15 cellular contexts compared by ENCODE assay signal in genomic region chr7:92808006-92808405, GRCh38. TPM values are rescaled to one million over a fixed set of nuclear protein-coding genes. Genes with fewer than 3 reads are reported as not detected.
A peak's percentile ranks its signal among the peaks of the same experiment; 100 is the strongest.
DNase-seq lines count a peak whose midpoint lies in the region; ATAC-seq, FAIRE-seq and TF ChIP-seq lines count a peak whose summit lies in the region.
"Had no signal": no experiment of that assay in that cellular context is flagged by ENCODE, and none has a peak within 500 bp of the region (broad histone marks: within the 10 kb centered on the region; RNA-seq: fewer than 3 reads in every experiment).

No MANE protein-coding gene starts in this region.

- peak overlapping the region; percentile 3; the same call in 1 of the 2 replicates for H3K4me3 ChIP-seq in OCI-LY3 (ENCODE audit: low read length)
- H3K4me3 ChIP-seq in bronchial epithelial cell (ENCODE audit: low read depth, low read length): no peak overlapping the region
- no peak overlapping the region for H3K4me3 ChIP-seq in smooth muscle cell
- H3K4me3 ChIP-seq: esophagus muscularis mucosa, pancreas, uterus had no signal

- H3K9ac ChIP-seq in OCI-LY3 (ENCODE audit: low read length) (peak overlapping the region; percentile 2; the same call in 1 of the 2 replicates), smooth muscle cell (ENCODE audit: low read depth) (no peak overlapping the region)

- H3K4me1 ChIP-seq in OCI-LY3 (ENCODE audit: low read length) (peaks cover 54% of the 10 kb centered on the region), smooth muscle cell (ENCODE audit: low read depth) (peaks cover 7% of the 10 kb centered on the region)
- H3K4me1 ChIP-seq: uterus had no signal

- peaks cover 89% of the 10 kb centered on the region for H3K4me1 Mint-ChIP-seq in activated T-cell treated with anti-CD3 and anti-CD28 coated beads, Interleukin-2, amount 50 U/mL, for 72 hours (ENCODE audit: low read depth)
- peaks cover 20 to 26% of the 10 kb centered on the region in 2 donors for H3K4me1 Mint-ChIP-seq in effector memory CD8-positive, alpha-beta T cell (ENCODE audit: low read depth in 2 of 2)

- no peaks in the 10 kb centered on the region for H3K27me3 Mint-ChIP-seq in activated T-cell treated with anti-CD3 and anti-CD28 coated beads, Interleukin-2, amount 50 U/mL, for 72 hours (ENCODE audit: low read depth)
- no peaks in the 10 kb centered on the region for H3K27me3 Mint-ChIP-seq in effector memory CD8-positive, alpha-beta T cell
- H3K27me3 Mint-ChIP-seq: central memory CD8-positive, alpha-beta T cell had no signal

- H3F3A ChIP-seq in smooth muscle cell (ENCODE audit: low read depth): peaks cover 4% of the 10 kb centered on the region

- no peak for DNase-seq in activated T-cell treated with anti-CD3 and anti-CD28 coated beads, Interleukin-2, amount 50 U/mL, for 72 hours
- DNase-seq in activated T-cell treated with anti-CD3 and anti-CD28 coated beads for 4 hours (no peak), bronchial epithelial cell (ENCODE audit: low read depth) (peak; percentile 84), smooth muscle cell (lab: John Stamatoyannopoulos, UW; ENCODE audit: unreplicated experiment) (no peak), DMS114 treated with DMSO at 0.1 percent for 48 hours (lab: John Stamatoyannopoulos, UW; ENCODE audit: unreplicated experiment) (no peak)
- DNase-seq in effector memory CD8-positive, alpha-beta T cell: no peak
- DNase-seq: NCI-H1048, NCI-H2227 treated with DMSO at 0.1 percent for 48 hours, pancreas, uterus had no signal

- H3K27ac Mint-ChIP-seq in activated T-cell treated with anti-CD3 and anti-CD28 coated beads, Interleukin-2, amount 50 U/mL, for 72 hours: peak overlapping the region; percentile 99
- no peak overlapping the region for H3K27ac Mint-ChIP-seq in effector memory CD8-positive, alpha-beta T cell

- H3K9me3 Mint-ChIP-seq in activated T-cell treated with anti-CD3 and anti-CD28 coated beads, Interleukin-2, amount 50 U/mL, for 72 hours: no peaks in the 10 kb centered on the region
- H3K9me3 Mint-ChIP-seq in effector memory CD8-positive, alpha-beta T cell: no peaks in the 10 kb centered on the region
- H3K9me3 Mint-ChIP-seq: central memory CD8-positive, alpha-beta T cell had no signal

- H3K36me3 ChIP-seq in OCI-LY3 (replicated peaks; ENCODE audit: low read depth, low read length) (peaks cover 2% of the 10 kb centered on the region), bronchial epithelial cell (ENCODE audit: control insufficient read depth, insufficient read depth, low read length) (no peaks in the 10 kb centered on the region), smooth muscle cell (ENCODE audit: low read depth) (no peaks in the 10 kb centered on the region)
- H3K36me3 ChIP-seq: esophagus muscularis mucosa, pancreas, uterus had no signal

- no peaks in the 10 kb centered on the region for H3K27me3 ChIP-seq in OCI-LY3 (ENCODE audit: low read depth, low read length)
- H3K27me3 ChIP-seq in bronchial epithelial cell (ENCODE audit: control insufficient read depth, insufficient read depth, low read length): no peaks in the 10 kb centered on the region
- no peaks in the 10 kb centered on the region for H3K27me3 ChIP-seq in smooth muscle cell (ENCODE audit: low read depth)
- H3K27me3 ChIP-seq: esophagus muscularis mucosa, pancreas, uterus had no signal

- peak; percentile 57 to 60 for ATAC-seq in activated T-cell treated with anti-CD3 and anti-CD28 coated beads, Interleukin-2, amount 50 U/mL, for 72 hours (replicated peaks in 1 of 2)
- no peak for ATAC-seq in GM21529 (IDR thresholded peaks at IDR 0.05; ENCODE audit: unreplicated experiment)
- ATAC-seq in effector memory CD8-positive, alpha-beta T cell (replicated peaks): no peak
- ATAC-seq: pancreas had no signal

- TF ChIP-seq CTCF in OCI-LY3 (IDR thresholded peaks at IDR 0.05; ENCODE audit: low read depth, low read length) (no peak), bronchial epithelial cell (IDR thresholded peaks at IDR 0.05; ENCODE audit: insufficient read depth, low read length, severe bottlenecking) (no peak), smooth muscle cell (IDR thresholded peaks at IDR 0.05; ENCODE audit: borderline replicate concordance, insufficient read depth, poor library complexity, severe bottlenecking) (no peak)

- H3K79me2 ChIP-seq in OCI-LY3 (ENCODE audit: low read length) (peaks cover 91% of the 10 kb centered on the region), smooth muscle cell (ENCODE audit: low read depth) (peaks cover 100% of the 10 kb centered on the region)

- WGBS in smooth muscle cell (ENCODE audit: low lambda C conversion rate): 77% methylated on average over 2 of the region's 2 CpGs

- H3K4me2 ChIP-seq in OCI-LY3 (ENCODE audit: low read length) (peak overlapping the region; percentile 94), smooth muscle cell (peak overlapping the region; percentile 13)

- H3K9me3 ChIP-seq in OCI-LY3 (ENCODE audit: insufficient read depth, low read length): no peaks in the 10 kb centered on the region; the same call in 1 of the 2 replicates
- no peaks in the 10 kb centered on the region for H3K9me3 ChIP-seq in smooth muscle cell (replicated peaks; ENCODE audit: low read depth)
- H3K9me3 ChIP-seq: esophagus muscularis mucosa, pancreas, uterus had no signal

- H3K4me3 Mint-ChIP-seq in activated T-cell treated with anti-CD3 and anti-CD28 coated beads, Interleukin-2, amount 50 U/mL, for 72 hours: peak overlapping the region; percentile 10 to 49
- H3K4me3 Mint-ChIP-seq in effector memory CD8-positive, alpha-beta T cell: no peak overlapping the region
- H3K4me3 Mint-ChIP-seq: central memory CD8-positive, alpha-beta T cell had no signal

- H2AFZ ChIP-seq in OCI-LY3 (ENCODE audit: low read depth, low read length) (no peak overlapping the region), smooth muscle cell (ENCODE audit: low read depth) (no peak overlapping the region)

- peaks cover 75% of the 10 kb centered on the region for H4K20me1 ChIP-seq in OCI-LY3 (ENCODE audit: insufficient read depth, low read length)
- H4K20me1 ChIP-seq in smooth muscle cell (ENCODE audit: low read depth): peaks cover 89% of the 10 kb centered on the region

- peak overlapping the region; percentile 8; the same call in 1 of the 2 replicates for H3K27ac ChIP-seq in OCI-LY3 (ENCODE audit: low read length)
- H3K27ac ChIP-seq in smooth muscle cell (ENCODE audit: low read depth): peak overlapping the region; percentile 86
- H3K27ac ChIP-seq: esophagus muscularis mucosa, pancreas had no signal

- peaks cover 15 to 43% of the 10 kb centered on the region in 2 donors for H3K36me3 Mint-ChIP-seq in activated T-cell treated with anti-CD3 and anti-CD28 coated beads, Interleukin-2, amount 50 U/mL, for 72 hours (ENCODE audit: insufficient read depth in 2 of 2)
- peaks cover 6% of the 10 kb centered on the region for H3K36me3 Mint-ChIP-seq in effector memory CD8-positive, alpha-beta T cell (ENCODE audit: insufficient read depth)

- FAIRE-seq in bronchial epithelial cell (lab: Jason Lieb, UNC): no peak
- FAIRE-seq: H54 had no signal

RNA-seq across cellular contexts. Expression of gene CDK6, which starts 28.4 kb away (rescaled TPM):
- total RNA-seq in activated T-cell treated with anti-CD3 and anti-CD28 coated beads, Interleukin-2, amount 50 U/mL, for 72 hours: 100 to 1,000 TPM; 213 to 256 TPM
- total RNA-seq in bronchial epithelial cell (52.9 and 68.0 TPM in 2 replicates), smooth muscle cell (99.2 and 118 TPM in 2 replicates)
- polyA plus RNA-seq in smooth muscle cell: 26.7 and 34.2 TPM in 2 replicates

Comparison
In these comparisons a context has a peak if more than half of its experiments do, and no peak if none do; other contexts are left out.
1. ATAC-seq: peak in activated T-cell treated with anti-CD3 and anti-CD28 coated beads, Interleukin-2, amount 50 U/mL, for 72 hours (2 of 2); none in GM21529 (single experiment) and effector memory CD8-positive, alpha-beta T cell (single experiment).
2. H3K4me3 Mint-ChIP-seq: peak in activated T-cell treated with anti-CD3 and anti-CD28 coated beads, Interleukin-2, amount 50 U/mL, for 72 hours (2 of 2); none in effector memory CD8-positive, alpha-beta T cell (0 of 2).